In genomic region chr3:11846281-11847034, GRCh38 we compare ENCODE assay signal across 8 cellular contexts. TPM values are rescaled to one million over a fixed set of nuclear protein-coding genes. Genes with fewer than 3 reads are reported as not detected.
A peak's percentile ranks its signal among the peaks of the same experiment; 100 is the strongest.
DNase-seq lines count a peak whose midpoint lies in the region; ATAC-seq, FAIRE-seq and TF ChIP-seq lines count a peak whose summit lies in the region.

TSS of gene TAMM41 (minus strand) at chr3:11846885. CDS start at chr3:11846636, 249 bp downstream.

- H3K36me3 ChIP-seq in keratinocyte (ENCODE audit: control insufficient read depth in 2 of 2, extremely low read depth in 1 of 2, insufficient read depth in 2 of 2, low read length in 2 of 2): peaks cover 12 to 17% of the 10 kb centered on the region in 2 experiments

- dilution Hi-C loops in keratinocyte (cut with MboI; ENCODE audit: extremely low pct_ligation_motif_present, low sequenced_read_pairs): no loop called here

- peak; percentile 100 for ATAC-seq in GM18907 (IDR thresholded peaks at IDR 0.05; ENCODE audit: unreplicated experiment)
- peak; percentile 100 for ATAC-seq in HG03159 (IDR thresholded peaks at IDR 0.05; ENCODE audit: unreplicated experiment)

- peak within 1 kb of the TSS; percentile 92 for H3K9ac ChIP-seq in keratinocyte (ENCODE audit: control insufficient read depth, extremely low read depth, insufficient read depth, low read length)

- peak within 1 kb of the TSS; percentile 84 for H3K27ac ChIP-seq in keratinocyte (ENCODE audit: control insufficient read depth, insufficient read depth, low read length)

- no peaks in the 10 kb centered on the region for H3K9me1 ChIP-seq in keratinocyte (ENCODE audit: control insufficient read depth, extremely low read depth, insufficient read depth, low read length)

- DNase-seq in AG09319 (ENCODE audit: extremely low read depth, low read depth) (peak; percentile 63), NCI-H226 (peak; percentile 82), cerebellar cortex (ENCODE audit: low spot score) (peak; percentile 94), keratinocyte (ENCODE audit: low read depth, low spot score) (peak; percentile 45)
- DNase-seq in activated CD4-positive, CD25-positive, alpha-beta regulatory T cell treated with anti-CD3 and anti-CD28 coated beads, Interleukin-2, amount 50 U/mL, for 16 hours (ENCODE audit: low read depth, low spot score): peak; percentile 82
- DNase-seq in stimulated activated CD4-positive, alpha-beta T cell treated with anti-CD3 and anti-CD28 coated beads, Interleukin-15, amount 100 ng/mL, for 1 hour (ENCODE audit: low read depth in 1 of 2, low spot score in 1 of 2): peak; percentile 76 to 81

- no peak for FAIRE-seq in keratinocyte (lab: Jason Lieb, UNC)

- H3K79me2 ChIP-seq in keratinocyte (ENCODE audit: control insufficient read depth, insufficient read depth, low read length): peaks cover 38% of the 10 kb centered on the region

- H3K4me1 ChIP-seq in keratinocyte (ENCODE audit: control insufficient read depth, extremely low read depth, insufficient read depth, low read length): peaks cover 12% of the 10 kb centered on the region

- TF ChIP-seq CTCF in AG09319 (IDR thresholded peaks at IDR 0.05; ENCODE audit: low read depth, low read length): peak; percentile 82
- TF ChIP-seq CTCF in keratinocyte (optimal IDR thresholded peaks at IDR 0.05 in 1 of 3, IDR thresholded peaks at IDR 0.05 in 1 of 3, conservative IDR thresholded peaks at IDR 0.05 in 1 of 3; ENCODE audit: extremely low read depth in 1 of 3, insufficient read depth in 2 of 3, low read length in 3 of 3): peak; percentile 70 to 98 (median 83)

- H3K27me3 ChIP-seq in keratinocyte (ENCODE audit: control insufficient read depth, extremely low read depth, insufficient read depth, low read length): peaks cover 4% of the 10 kb centered on the region

- no peaks in the 10 kb centered on the region for H3K9me3 ChIP-seq in keratinocyte (ENCODE audit: control insufficient read depth, low read depth, low read length)

- no peaks in the 10 kb centered on the region for H4K20me1 ChIP-seq in keratinocyte (ENCODE audit: control insufficient read depth, extremely low read depth, insufficient read depth, low read length)

- peak within 1 kb of the TSS; percentile 98 for H2AFZ ChIP-seq in keratinocyte (ENCODE audit: control insufficient read depth, low read length)

- peak within 1 kb of the TSS; percentile 72 for H3K4me2 ChIP-seq in keratinocyte (ENCODE audit: control insufficient read depth, extremely low read depth, insufficient read depth, low read depth, low read length)

- peak within 1 kb of the TSS; percentile 56 to 85 (median 76) for H3K4me3 ChIP-seq in keratinocyte (ENCODE audit: control insufficient read depth in 2 of 3, extremely low read depth in 1 of 3, insufficient read depth in 2 of 3, low read depth in 1 of 3, low read length in 3 of 3)

RNA-seq across cellular contexts. Expression of gene TAMM41, which starts in this region (rescaled TPM):
- polyA plus RNA-seq in keratinocyte: 17.5 to 24.2 TPM (median 22.9 TPM) in 3 replicates
- 13.0 TPM for polyA plus RNA-seq in keratinocyte (2011; ENCODE audit: low read depth)
- 18.5 and 27.6 TPM in 2 replicates for polyA plus RNA-seq in keratinocyte (2011; cell fraction: cytosol; rRNA removed)
- 43.8 and 46.4 TPM in 2 replicates for polyA plus RNA-seq in keratinocyte (2011; cell fraction: nucleus; rRNA removed)
- 15.7 and 29.9 TPM in 2 replicates for polyA plus RNA-seq in keratinocyte (2012; ENCODE audit: low replicate concordance)
- polyA minus RNA-seq in keratinocyte: 24.6 to 31.6 TPM (median 25.3 TPM) in 3 replicates
- polyA minus RNA-seq in keratinocyte (2011; cell fraction: cytosol; rRNA and poly(A)+ RNA removed): 26.3 TPM
- polyA minus RNA-seq in keratinocyte (2011; cell fraction: nucleus; rRNA and poly(A)+ RNA removed): 33.8 and 38.0 TPM in 2 replicates

Comparison
In these comparisons a context has a peak if more than half of its experiments do, and no peak if none do; other contexts are left out.
1. Peak in every context shown above with its lines: DNase-seq, ATAC-seq, H3K4me3 ChIP-seq and H3K27ac ChIP-seq.